ENCODE assay signal across 8 cellular contexts in the genomic region with DNA sequence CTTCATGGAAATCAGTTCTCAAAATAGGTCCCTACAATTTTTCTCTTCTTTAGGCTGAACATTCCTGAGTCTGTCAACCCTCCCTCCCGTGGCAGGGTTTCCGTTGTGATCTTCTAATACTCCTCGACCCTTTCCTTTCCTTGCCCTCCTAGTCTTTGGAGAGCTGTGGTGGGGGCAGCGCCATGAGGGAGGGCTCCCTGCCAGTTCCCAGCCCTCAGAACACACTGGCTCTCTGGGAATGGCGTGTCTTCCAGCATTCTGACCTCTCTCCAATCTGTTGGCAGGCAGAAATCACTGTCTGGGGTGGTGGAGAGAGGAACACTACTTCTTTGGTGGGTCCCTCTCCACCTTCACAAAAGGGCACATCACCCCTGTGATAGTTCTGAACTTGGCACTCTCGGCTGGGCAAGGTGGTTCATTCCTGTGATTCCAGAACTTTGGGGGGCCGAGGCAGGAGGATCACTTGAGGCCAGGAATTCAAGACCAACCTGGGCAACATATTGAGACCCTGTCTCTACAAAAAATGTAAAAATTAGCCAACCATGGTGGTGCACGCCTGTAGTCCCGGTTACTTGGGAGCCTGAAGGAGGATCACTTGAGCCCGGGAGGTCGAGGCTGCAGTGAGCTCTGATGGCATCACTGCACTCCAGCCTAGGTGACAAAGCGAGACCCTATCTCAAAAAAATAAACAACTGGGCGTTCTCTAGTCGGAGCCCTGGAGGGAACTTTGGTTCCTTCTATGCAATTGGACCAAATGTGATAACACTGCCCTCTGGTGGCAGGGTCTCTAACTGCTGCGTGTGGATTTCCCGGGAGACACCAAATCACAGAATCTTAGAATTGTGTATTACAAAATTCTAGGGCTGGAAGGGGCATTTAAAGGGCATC. TPM values are rescaled to one million over a fixed set of nuclear protein-coding genes. Genes with fewer than 3 reads are reported as not detected.
A peak's percentile ranks its signal among the peaks of the same experiment; 100 is the strongest.
DNase-seq lines count a peak whose midpoint lies in the region; ATAC-seq and TF ChIP-seq lines count a peak whose summit lies in the region.

No MANE protein-coding gene starts in this region.

- peaks cover 4% of the 10 kb centered on the region for H3K9me3 ChIP-seq in psoas muscle
- H3K9me3 ChIP-seq in aorta (ENCODE audit: control insufficient read depth, low read length) = no peaks in the 10 kb centered on the region

- TF ChIP-seq CTCF in psoas muscle (IDR thresholded peaks at IDR 0.05) = peak; percentile 92

- H3K27ac ChIP-seq in psoas muscle (no peak overlapping the region), aorta (ENCODE audit: low read depth in 1 of 2, low read length in 2 of 2) (no peak overlapping the region)

- 39 to 46% (median 42%) methylated on average over 16 of the region's 16 CpGs for whole genome bisulfite sequencing in psoas muscle, 3 donors
- WGBS in aorta, 2 donors = 26 to 27% methylated on average over 16 of the region's 16 CpGs

- peak; percentile 68 to 88 (median 74) for ATAC-seq in psoas muscle
- peak; percentile 86 for ATAC-seq in aorta (ENCODE audit: low FRiP score)
- no peak for ATAC-seq in HG03520 (IDR thresholded peaks at IDR 0.05; ENCODE audit: unreplicated experiment)

- H3K36me3 ChIP-seq in psoas muscle (ENCODE audit: insufficient read depth in 1 of 2, low read depth in 1 of 2) (no peaks in the 10 kb centered on the region), aorta (ENCODE audit: control insufficient read depth in 1 of 2, insufficient read depth in 2 of 2, low read length in 1 of 2) (no peaks in the 10 kb centered on the region)

- H3K4me1 ChIP-seq in psoas muscle (no peaks in the 10 kb centered on the region), aorta (ENCODE audit: control insufficient read depth in 1 of 2, insufficient read depth in 2 of 2, low read length in 2 of 2) (no peaks in the 10 kb centered on the region)

- H3K4me3 ChIP-seq in psoas muscle (no peak overlapping the region), aorta (ENCODE audit: low read length in 2 of 2) (no peak overlapping the region)

- DNase-seq in EL = peak; percentile 61
- DNase-seq in LHCN-M2 (ENCODE audit: low read depth) = peak; percentile 62
- peak; percentile 46 for DNase-seq in SKM-1 (lab: John Stamatoyannopoulos, UW; ENCODE audit: unreplicated experiment)
- peak; percentile 70 for DNase-seq in activated naive CD4-positive, alpha-beta T cell treated with anti-CD3 and anti-CD28 coated beads, Interleukin-2, amount 50 U/mL, for 16 hours
- DNase-seq in head of caudate nucleus = peak in 41 of 42 donors; percentile 52 to 92 (median 82)
- peak; percentile 60 to 77 for DNase-seq in psoas muscle
- DNase-seq in aorta = peak; percentile 79 to 87

- intact Hi-C loops in head of caudate nucleus (cut with DNase I) = loop anchor here (2.0 kb wide), 1 partner anchor 272 kb away; no protein-coding TSS in a partner anchor
- intact Hi-C loops in psoas muscle (cut with DNase I) = loop anchor here (1.0 to 10.0 kb wide), 3 partner anchors 168 to 272 kb away; a partner anchor contains a TSS
- intact Hi-C loops in aorta (cut with DNase I) = loop anchor here (1.0 to 5.0 kb wide), 4 partner anchors 168 to 272 kb away; a partner anchor contains a TSS

- H3K27me3 ChIP-seq in psoas muscle (ENCODE audit: insufficient read depth in 3 of 3, low read length in 2 of 3) (no peaks in the 10 kb centered on the region), aorta (ENCODE audit: control insufficient read depth in 1 of 2, insufficient read depth in 2 of 2, low read length in 1 of 2) (no peaks in the 10 kb centered on the region)

RNA-seq across cellular contexts. Expression of a gene that starts 13.1 kb away (rescaled TPM):
- total RNA-seq in LHCN-M2 (2014; rRNA removed) (321 and 332 TPM in 2 replicates), psoas muscle (10 to 100 TPM; 41.6 to 53.5 (median 47.6) TPM), aorta (100 to 1,000 TPM in 1 of 2 donors, 10 to 100 TPM in 1; 99.9 to 106 TPM)
- 286 TPM for polyA plus RNA-seq in LHCN-M2 (2012)
- polyA plus RNA-seq in psoas muscle (100 to 1,000 TPM in 1 of 3 donors, 10 to 100 TPM in 2; 38.1 to 114 (median 71.2) TPM), aorta (100 to 1,000 TPM in 1 of 2 donors, 10 to 100 TPM in 1; 95.1 to 227 TPM)

RNA-seq across cellular contexts. Expression of a gene that starts 39.9 kb away (rescaled TPM):
- total RNA-seq in LHCN-M2 (2014; rRNA removed) (not detected in 2 replicates), psoas muscle (not detected), aorta (under 1 TPM in 1 of 2 donors, not detected in 1; 0.29 TPM)
- not detected for polyA plus RNA-seq in LHCN-M2 (2012)
- polyA plus RNA-seq in psoas muscle (not detected), aorta (not detected)
